In the genomic region with DNA sequence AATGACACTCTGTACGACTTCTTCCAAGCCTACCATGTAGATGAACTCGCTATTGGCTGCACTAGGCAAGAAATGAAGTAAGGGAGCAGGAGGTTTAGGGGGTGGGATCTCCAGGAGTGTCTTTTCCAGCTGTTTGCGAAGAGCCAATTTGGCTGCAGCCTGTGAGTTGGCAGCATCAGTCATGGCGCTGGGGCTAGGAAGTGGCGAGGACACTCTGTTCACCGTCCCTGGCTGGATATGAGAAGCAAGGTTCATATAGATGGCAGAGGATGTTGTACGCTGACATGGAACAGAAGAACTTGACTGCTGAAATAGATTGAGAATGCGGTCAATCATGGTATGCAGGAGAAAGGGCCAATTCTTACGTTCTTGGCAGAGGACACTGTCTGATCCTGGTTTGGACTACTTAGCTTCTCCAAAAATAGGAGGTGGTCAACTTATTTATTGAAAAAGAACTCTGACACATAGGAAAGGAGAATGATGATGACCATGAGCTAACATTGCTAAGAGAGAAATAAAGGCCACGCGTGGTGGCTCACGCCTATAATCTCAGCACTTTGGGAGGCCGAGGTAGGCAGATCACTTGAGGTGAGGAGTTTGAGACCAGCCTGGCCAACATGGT, we compare ENCODE assay signal across 21 cellular contexts. TPM values are rescaled to one million over a fixed set of nuclear protein-coding genes. Genes with fewer than 3 reads are reported as not detected.
DNase-seq lines count a peak whose midpoint lies in the region; ATAC-seq, FAIRE-seq and TF ChIP-seq lines count a peak whose summit lies in the region.
"Had no signal": no experiment of that assay in that cellular context is flagged by ENCODE, and none has a peak within 500 bp of the region (broad histone marks: within the 10 kb centered on the region; RNA-seq: fewer than 3 reads in every experiment).

No MANE protein-coding gene starts in this region.

- no peak overlapping the region for H2AFZ ChIP-seq in astrocyte (ENCODE audit: low read depth, low read length)
- H2AFZ ChIP-seq: GM23338, PC-9 had no signal

- H3K27ac ChIP-seq in astrocyte (ENCODE audit: low read depth, low read length), result no peak overlapping the region
- H3K27ac ChIP-seq: A549, PC-9 had no signal

- no peaks in the 10 kb centered on the region for H3K27me3 Mint-ChIP-seq in astrocyte (ENCODE audit: low read depth, unreplicated experiment)

- no peaks in the 10 kb centered on the region for H3K4me1 Mint-ChIP-seq in astrocyte (ENCODE audit: low read depth, unreplicated experiment)
- H3K4me1 Mint-ChIP-seq: GM23338 had no signal

- H3K4me3 ChIP-seq in astrocyte (ENCODE audit: insufficient read depth, low read depth, low read length), result no peak overlapping the region
- H3K4me3 ChIP-seq: A549, GM23338, PC-9 had no signal

- H3K27ac Mint-ChIP-seq in astrocyte (ENCODE audit: unreplicated experiment), result no peak overlapping the region
- H3K27ac Mint-ChIP-seq: GM23338 had no signal

- no peak for FAIRE-seq in astrocyte (lab: Jason Lieb, UNC)
- FAIRE-seq: A549, GM12892 had no signal

- no peaks in the 10 kb centered on the region for H3K4me1 ChIP-seq in astrocyte (ENCODE audit: insufficient read depth, low read length)
- H3K4me1 ChIP-seq: A549 had no signal

- H4K20me1 ChIP-seq in astrocyte (ENCODE audit: insufficient read depth, low read length), result peaks cover 4% of the 10 kb centered on the region

- H3K4me2 ChIP-seq in astrocyte (ENCODE audit: low read length), result no peak overlapping the region
- H3K4me2 ChIP-seq: A549, GM23338, PC-9 had no signal

- no peak overlapping the region for H3K9ac ChIP-seq in astrocyte (ENCODE audit: low read length)

- no peaks in the 10 kb centered on the region for H3K79me2 ChIP-seq in astrocyte (ENCODE audit: insufficient read depth, low read length)

- H3K36me3 Mint-ChIP-seq in astrocyte (ENCODE audit: low read depth, unreplicated experiment), result peaks cover 18% of the 10 kb centered on the region

- no peaks in the 10 kb centered on the region for H3K9me3 ChIP-seq in astrocyte (ENCODE audit: insufficient read depth, low read depth, low read length)
- H3K9me3 ChIP-seq: A549 had no signal

- no peak for TF ChIP-seq CTCF in astrocyte (IDR thresholded peaks at IDR 0.05; ENCODE audit: insufficient read depth, low read depth, low read length)

- intact Hi-C loops in Right ventricle myocardium superior (cut with DNase I) (no loop called here), sciatic nerve (cut with DNase I) (loop anchor here (10.0 kb wide), 2 partner anchors 128 to 448 kb away; partner anchors contain the start of gene DENND4B)

- H3K9me3 Mint-ChIP-seq in astrocyte (ENCODE audit: unreplicated experiment), result no peaks in the 10 kb centered on the region
- H3K9me3 Mint-ChIP-seq: CD14-positive monocyte, GM23338 had no signal

- no peaks in the 10 kb centered on the region for H3K27me3 ChIP-seq in astrocyte (ENCODE audit: insufficient read depth, low read length)

- DNase-seq in AG08396 (ENCODE audit: low spot score) (peak; percentile 57), astrocyte (ENCODE audit: low read depth) (peak; percentile 40), Right ventricle myocardium superior (no peak), sciatic nerve (ENCODE audit: low spot score) (no peak), NCI-H146 (lab: John Stamatoyannopoulos, UW) (no peak), ureter (ENCODE audit: low spot score) (no peak)
- DNase-seq: AML-193, DMS 273 treated with DMSO at 0.1 percent for 48 hours, GF-D8, KBM-7, NCI-H1436 treated with DMSO at 0.1 percent for 48 hours, NCI-H2081, NCI-H524, PC-9 had no signal

- ATAC-seq in Right ventricle myocardium superior (ENCODE audit: poor library complexity) (peak; percentile 55), sciatic nerve (peak; percentile 57), GM21390 (IDR thresholded peaks at IDR 0.05; ENCODE audit: unreplicated experiment) (no peak), HG03354 (IDR thresholded peaks at IDR 0.05; ENCODE audit: poor library complexity, severe bottlenecking, unreplicated experiment) (no peak)
- ATAC-seq: A549, GM23338, HCT116 had no signal

- peaks cover 37% of the 10 kb centered on the region for H3K36me3 ChIP-seq in astrocyte (ENCODE audit: insufficient read depth, low read length)

- no peak overlapping the region for H3K4me3 Mint-ChIP-seq in astrocyte (ENCODE audit: unreplicated experiment)
- H3K4me3 Mint-ChIP-seq: CD14-positive monocyte, GM23338 had no signal

RNA-seq across cellular contexts. Expression of gene SLC27A3, which starts 41.2 kb away (rescaled TPM):
- total RNA-seq in astrocyte (5.9 and 8.5 TPM in 2 replicates), Right ventricle myocardium superior (12.0 TPM), sciatic nerve (38.0 TPM), ureter (28.8 TPM)

Comparison
In these comparisons a context has a peak if more than half of its experiments do, and no peak if none do; other contexts are left out.
1. DNase-seq: peak in AG08396 (single experiment) and astrocyte (single experiment); none in Right ventricle myocardium superior (single experiment), sciatic nerve (single experiment), NCI-H146 (single experiment) and ureter (single experiment).
2. ATAC-seq: peak in Right ventricle myocardium superior (single experiment) and sciatic nerve (single experiment); none in GM21390 (single experiment) and HG03354 (single experiment).